In the genomic region with DNA sequence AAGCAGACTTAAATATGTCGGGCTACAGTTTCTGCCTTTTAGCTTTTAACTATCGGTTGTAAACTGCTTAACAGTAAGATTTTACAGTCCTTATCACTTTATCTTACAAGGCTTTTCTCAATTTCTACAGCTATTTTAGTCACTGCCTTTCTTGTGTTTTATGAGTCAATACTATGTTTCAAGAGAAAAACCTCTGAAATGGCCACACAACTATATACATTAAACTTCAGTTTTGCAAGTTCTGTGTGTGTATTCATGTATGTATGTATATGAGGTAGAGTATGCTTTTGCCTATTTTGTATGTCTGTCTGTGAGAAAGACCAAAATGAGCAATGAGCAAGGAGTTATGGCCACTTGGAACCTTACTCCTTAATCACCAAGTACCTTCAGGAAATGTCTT, we compare ENCODE assay signal across 1 cellular context.
TF ChIP-seq lines count a peak whose summit lies in the region.

No MANE protein-coding gene starts in this region.

TF ChIP-seq in HepG2, 621 proteins besides CTCF, POLR2A, EP300 and RAD21 (continued from another document):
- TF ChIP-seq, protein P1, sequence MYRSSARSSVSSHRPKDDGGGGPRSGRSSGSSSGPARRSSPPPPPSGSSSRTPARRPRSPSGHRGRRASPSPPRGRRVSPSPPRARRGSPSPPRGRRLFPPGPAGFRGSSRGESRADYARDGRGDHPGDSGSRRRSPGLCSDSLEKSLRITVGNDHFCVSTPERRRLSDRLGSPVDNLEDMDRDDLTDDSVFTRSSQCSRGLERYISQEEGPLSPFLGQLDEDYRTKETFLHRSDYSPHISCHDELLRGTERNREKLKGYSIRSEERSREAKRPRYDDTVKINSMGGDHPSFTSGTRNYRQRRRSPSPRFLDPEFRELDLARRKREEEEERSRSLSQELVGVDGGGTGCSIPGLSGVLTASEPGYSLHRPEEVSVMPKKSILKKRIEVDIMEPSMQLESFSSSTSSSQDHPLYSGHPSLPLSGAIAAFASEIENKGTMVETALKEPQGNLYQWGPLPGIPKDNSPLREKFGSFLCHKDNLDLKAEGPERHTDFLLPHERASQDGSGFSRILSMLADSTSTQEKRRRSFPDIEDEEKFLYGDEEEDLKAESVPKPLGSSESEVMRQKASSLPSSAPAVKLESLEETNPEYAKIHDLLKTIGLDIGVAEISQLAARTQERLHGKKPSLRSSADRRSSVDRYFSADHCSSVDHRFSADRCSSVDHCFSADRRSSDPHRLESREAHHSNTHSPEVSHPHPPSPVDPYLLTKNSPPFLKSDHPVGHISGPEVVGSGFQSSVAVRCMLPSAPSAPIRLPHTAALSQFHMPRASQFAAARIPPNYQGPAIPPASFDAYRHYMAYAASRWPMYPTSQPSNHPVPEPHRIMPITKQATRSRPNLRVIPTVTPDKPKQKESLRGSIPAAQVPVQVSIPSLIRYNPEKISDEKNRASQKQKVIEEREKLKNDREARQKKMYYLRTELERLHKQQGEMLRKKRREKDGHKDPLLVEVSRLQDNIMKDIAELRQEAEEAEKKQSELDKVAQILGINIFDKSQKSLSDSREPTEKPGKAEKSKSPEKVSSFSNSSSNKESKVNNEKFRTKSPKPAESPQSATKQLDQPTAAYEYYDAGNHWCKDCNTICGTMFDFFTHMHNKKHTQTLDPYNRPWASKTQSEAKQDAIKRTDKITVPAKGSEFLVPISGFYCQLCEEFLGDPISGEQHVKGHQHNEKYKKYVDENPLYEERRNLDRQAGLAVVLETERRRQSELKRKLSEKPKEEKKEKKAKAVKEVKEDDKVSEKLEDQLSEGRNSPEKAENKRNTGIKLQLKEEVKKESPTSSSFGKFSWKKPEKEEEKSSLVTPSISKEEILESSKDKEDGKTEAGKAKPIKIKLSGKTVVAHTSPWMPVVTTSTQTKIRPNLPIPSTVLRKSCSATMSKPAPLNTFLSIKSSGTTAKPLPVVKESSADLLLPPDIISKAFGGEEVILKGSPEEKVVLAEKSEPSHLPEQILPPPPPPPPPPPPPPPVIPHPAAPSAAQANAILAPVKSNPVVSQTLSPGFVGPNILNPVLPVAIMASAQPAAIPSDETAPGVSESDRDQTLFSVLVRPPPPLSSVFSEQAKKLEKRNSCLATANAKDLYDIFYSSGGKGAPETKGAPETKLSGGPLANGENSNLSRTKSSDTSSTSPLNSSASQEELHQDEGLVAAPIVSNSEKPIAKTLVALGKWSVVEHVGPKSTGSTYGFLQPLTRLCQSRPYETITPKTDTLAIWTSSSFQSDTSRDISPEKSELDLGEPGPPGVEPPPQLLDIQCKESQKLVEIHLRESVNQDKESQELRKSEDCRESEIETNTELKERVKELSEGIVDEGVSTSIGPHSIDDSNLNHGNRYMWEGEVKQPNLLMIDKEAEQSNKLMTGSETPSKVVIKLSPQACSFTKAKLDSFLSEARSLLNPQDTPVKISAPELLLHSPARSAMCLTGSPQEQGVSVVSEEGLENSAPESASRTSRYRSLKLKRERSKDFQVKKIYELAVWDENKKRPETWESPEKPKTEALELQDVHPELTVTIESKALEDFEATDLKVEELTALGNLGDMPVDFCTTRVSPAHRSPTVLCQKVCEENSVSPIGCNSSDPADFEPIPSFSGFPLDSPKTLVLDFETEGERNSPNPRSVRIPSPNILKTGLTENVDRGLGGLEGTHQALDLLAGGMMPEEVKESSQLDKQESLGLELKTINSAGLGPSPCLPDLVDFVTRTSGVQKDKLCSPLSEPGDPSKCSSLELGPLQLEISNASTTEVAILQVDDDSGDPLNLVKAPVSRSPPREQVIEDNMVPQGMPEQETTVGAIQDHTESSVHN (CRISPR knock-in tag; IDR thresholded peaks at IDR 0.05): no peak
- no peak for TF ChIP-seq FOXK2 (IDR thresholded peaks at IDR 0.05)
- TF ChIP-seq POGZ (CRISPR knock-in tag; IDR thresholded peaks at IDR 0.05): no peak
- no peak for TF ChIP-seq CREB1 (IDR thresholded peaks at IDR 0.05)
- TF ChIP-seq CREB1 (CRISPR knock-in tag; IDR thresholded peaks at IDR 0.05): no peak
- no peak for TF ChIP-seq CHD2 (IDR thresholded peaks at IDR 0.05; ENCODE audit: low read depth, low read length)
- TF ChIP-seq ZNF12 (CRISPR knock-in tag; IDR thresholded peaks at IDR 0.05): no peak
- no peak for TF ChIP-seq TRAFD1 (CRISPR knock-in tag; IDR thresholded peaks at IDR 0.05; ENCODE audit: borderline replicate concordance)
- no peak for TF ChIP-seq ZNF263 (CRISPR knock-in tag; IDR thresholded peaks at IDR 0.05)
- no peak for TF ChIP-seq EZH2 (conservative IDR thresholded peaks at IDR 0.05; ENCODE audit: low read depth, low read length)
- TF ChIP-seq YEATS2 (CRISPR knock-in tag; IDR thresholded peaks at IDR 0.05; ENCODE audit: borderline replicate concordance): no peak
- no peak for TF ChIP-seq ZZZ3 (CRISPR knock-in tag; IDR thresholded peaks at IDR 0.05; ENCODE audit: borderline replicate concordance)
- TF ChIP-seq CSRNP1 (CRISPR knock-in tag; IDR thresholded peaks at IDR 0.05): no peak
- no peak for TF ChIP-seq ZNF501 (CRISPR knock-in tag; IDR thresholded peaks at IDR 0.05)
